In genomic region chr2:23351388-23352141, GRCh38 we compare ENCODE assay signal across 8 cellular contexts. TPM values are rescaled to one million over a fixed set of nuclear protein-coding genes. Genes with fewer than 3 reads are reported as not detected.
DNase-seq lines count a peak whose midpoint lies in the region; ATAC-seq and TF ChIP-seq lines count a peak whose summit lies in the region.

No MANE protein-coding gene starts in this region.

- H3K27me3 Mint-ChIP-seq in brain: no peaks in the 10 kb centered on the region

- H3K36me3 Mint-ChIP-seq in brain: no peaks in the 10 kb centered on the region

- DNase-seq in Daoy (ENCODE audit: low read depth): peak; percentile 90
- peak; percentile 83 for DNase-seq in HPDE6-E6E7 (ENCODE audit: extremely low spot score)
- peak; percentile 40 for DNase-seq in SW 1271 (lab: John Stamatoyannopoulos, UW)
- DNase-seq in inferior parietal cortex (ENCODE audit: extremely low spot score): peak; percentile 79
- peak; percentile 58 for DNase-seq in smooth muscle cell of the brain vasculature (ENCODE audit: low read depth, low spot score)
- DNase-seq in NCI-H345 (lab: John Stamatoyannopoulos, UW): no peak

- no peaks in the 10 kb centered on the region for H3K9me3 Mint-ChIP-seq in brain

- peak; percentile 74 to 87 for TF ChIP-seq CTCF in brain (conservative IDR thresholded peaks at IDR 0.05)

- ATAC-seq in GM21447 (IDR thresholded peaks at IDR 0.05; ENCODE audit: unreplicated experiment): peak; percentile 84

- peak overlapping the region in 1 of 5 experiments; percentile 16 for H3K4me3 Mint-ChIP-seq in brain

- peaks cover 27% of the 10 kb centered on the region for H3K4me1 Mint-ChIP-seq in brain

- peak overlapping the region in 2 of 5 experiments; percentile 79 to 88 for H3K27ac Mint-ChIP-seq in brain

RNA-seq across cellular contexts. Expression of gene KLHL29, which starts 33.4 kb away (rescaled TPM):
- total RNA-seq in Daoy (2014; rRNA removed; shearing (Covaris generic)): 4.6 and 5.6 TPM in 2 replicates
- polyA plus RNA-seq in brain (ENCODE audit: insufficient read depth, low read depth, low replicate concordance): 10.8 TPM
